18 cellular contexts compared by ENCODE assay signal in the genomic region with DNA sequence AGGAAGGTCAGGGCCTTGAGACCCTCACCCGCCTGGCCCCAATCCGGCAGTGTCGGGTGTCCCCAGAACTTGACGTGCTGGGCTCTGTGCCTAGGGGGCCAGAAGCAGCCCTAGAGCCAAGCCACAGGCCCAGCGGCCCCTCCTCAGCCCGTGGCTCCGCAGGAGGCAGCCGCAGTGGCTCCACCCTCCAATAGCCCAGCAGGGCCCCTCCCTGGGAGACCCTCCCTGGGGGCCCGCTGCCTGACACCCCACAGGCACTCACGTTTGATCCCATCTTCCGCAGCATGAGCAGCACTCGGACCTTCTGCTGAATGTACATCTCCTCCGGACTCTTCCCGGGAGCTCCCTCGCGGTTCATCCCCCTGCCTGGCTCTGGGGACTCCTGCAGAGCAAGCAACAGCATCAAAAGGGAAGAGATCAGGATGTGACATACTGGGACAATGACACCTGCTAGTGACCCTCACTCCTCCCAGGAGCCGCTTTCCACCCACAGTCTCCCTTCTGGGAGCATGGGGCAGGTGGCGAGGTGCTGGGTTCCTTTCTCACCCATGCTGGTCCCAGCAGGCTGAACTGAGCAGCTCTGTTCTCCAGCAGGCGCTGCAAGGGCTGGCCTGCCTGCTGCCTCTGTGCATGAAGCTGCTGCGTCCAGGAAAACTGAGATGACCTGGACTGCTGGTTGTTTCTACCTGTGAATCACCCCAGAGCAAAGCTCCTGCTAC.
"Had no signal": no experiment of that assay in that cellular context is flagged by ENCODE, and none has a peak within 500 bp of the region (broad histone marks: within the 10 kb centered on the region; RNA-seq: fewer than 3 reads in every experiment).

No MANE protein-coding gene starts in this region.

- H3K4me1 ChIP-seq: colonic mucosa had no signal

- H3K36me3 ChIP-seq: colonic mucosa had no signal

- H3K27me3 Mint-ChIP-seq: activated naive CD8-positive, alpha-beta T cell treated with anti-CD3 and anti-CD28 coated beads, Interleukin-2, amount 50 U/mL, for 24 hours; activated T-cell treated with anti-CD3 and anti-CD28 coated beads, Interleukin-2, amount 50 U/mL, for 24 hours; brain; central memory CD8-positive, alpha-beta T cell had no signal

- H3K36me3 Mint-ChIP-seq: brain, natural killer cell had no signal

- H3K27ac ChIP-seq: colonic mucosa, thyroid gland had no signal

- H3K4me3 ChIP-seq: colonic mucosa, thyroid gland had no signal

- FAIRE-seq: endometrium had no signal

- H3K27me3 ChIP-seq: colonic mucosa, thyroid gland had no signal

- DNase-seq: activated CD4-positive, alpha-beta T cell treated with anti-CD3 and anti-CD28 coated beads for 48 hours; activated CD4-positive, CD25-positive, alpha-beta regulatory T cell; activated CD8-positive, alpha-beta T cell treated with anti-CD3 and anti-CD28 coated beads, Interleukin-2, amount 10 ng/mL, durations not matched to agents 7 days and 5 days; activated naive CD4-positive, alpha-beta T cell treated with anti-CD3 and anti-CD28 coated beads for 36 hours; activated naive CD8-positive, alpha-beta T cell treated with anti-CD3 and anti-CD28 coated beads, Interleukin-2, amount 50 U/mL, for 24 hours; activated T-cell treated with anti-CD3 and anti-CD28 coated beads, Interleukin-2, amount 50 U/mL, for 24 hours; colonic mucosa; mesendoderm; natural killer cell; occipital lobe; retina; stimulated activated CD8-positive, alpha-beta memory T cell treated with anti-CD3 and anti-CD28 coated beads, Interleukin-4, amount 100 ng/mL, for 48 hours; stimulated activated naive CD4-positive, alpha-beta T cell; T1000; thyroid gland had no signal

- H3K4me3 Mint-ChIP-seq: activated CD8-positive, alpha-beta T cell treated with anti-CD3 and anti-CD28 coated beads, Interleukin-2, amount 10 ng/mL, durations not matched to agents 7 days and 5 days; activated naive CD4-positive, alpha-beta T cell treated with anti-CD3 and anti-CD28 coated beads for 36 hours; activated naive CD8-positive, alpha-beta T cell treated with anti-CD3 and anti-CD28 coated beads, Interleukin-2, amount 50 U/mL, for 24 hours; activated T-cell treated with anti-CD3 and anti-CD28 coated beads, Interleukin-2, amount 50 U/mL, for 24 hours; brain; central memory CD8-positive, alpha-beta T cell; natural killer cell had no signal

- H3K9me3 ChIP-seq: colonic mucosa, thyroid gland had no signal

- H3K9me3 Mint-ChIP-seq: activated naive CD4-positive, alpha-beta T cell treated with anti-CD3 and anti-CD28 coated beads for 36 hours; activated naive CD8-positive, alpha-beta T cell treated with anti-CD3 and anti-CD28 coated beads, Interleukin-2, amount 50 U/mL, for 24 hours; activated T-cell treated with anti-CD3 and anti-CD28 coated beads, Interleukin-2, amount 50 U/mL, for 24 hours; brain; central memory CD8-positive, alpha-beta T cell; natural killer cell had no signal

- H3K27ac Mint-ChIP-seq: activated CD8-positive, alpha-beta T cell treated with anti-CD3 and anti-CD28 coated beads, Interleukin-2, amount 10 ng/mL, durations not matched to agents 7 days and 5 days; activated naive CD4-positive, alpha-beta T cell treated with anti-CD3 and anti-CD28 coated beads for 36 hours; activated naive CD8-positive, alpha-beta T cell treated with anti-CD3 and anti-CD28 coated beads, Interleukin-2, amount 50 U/mL, for 24 hours; activated T-cell treated with anti-CD3 and anti-CD28 coated beads, Interleukin-2, amount 50 U/mL, for 24 hours; natural killer cell had no signal
